In the genomic region with DNA sequence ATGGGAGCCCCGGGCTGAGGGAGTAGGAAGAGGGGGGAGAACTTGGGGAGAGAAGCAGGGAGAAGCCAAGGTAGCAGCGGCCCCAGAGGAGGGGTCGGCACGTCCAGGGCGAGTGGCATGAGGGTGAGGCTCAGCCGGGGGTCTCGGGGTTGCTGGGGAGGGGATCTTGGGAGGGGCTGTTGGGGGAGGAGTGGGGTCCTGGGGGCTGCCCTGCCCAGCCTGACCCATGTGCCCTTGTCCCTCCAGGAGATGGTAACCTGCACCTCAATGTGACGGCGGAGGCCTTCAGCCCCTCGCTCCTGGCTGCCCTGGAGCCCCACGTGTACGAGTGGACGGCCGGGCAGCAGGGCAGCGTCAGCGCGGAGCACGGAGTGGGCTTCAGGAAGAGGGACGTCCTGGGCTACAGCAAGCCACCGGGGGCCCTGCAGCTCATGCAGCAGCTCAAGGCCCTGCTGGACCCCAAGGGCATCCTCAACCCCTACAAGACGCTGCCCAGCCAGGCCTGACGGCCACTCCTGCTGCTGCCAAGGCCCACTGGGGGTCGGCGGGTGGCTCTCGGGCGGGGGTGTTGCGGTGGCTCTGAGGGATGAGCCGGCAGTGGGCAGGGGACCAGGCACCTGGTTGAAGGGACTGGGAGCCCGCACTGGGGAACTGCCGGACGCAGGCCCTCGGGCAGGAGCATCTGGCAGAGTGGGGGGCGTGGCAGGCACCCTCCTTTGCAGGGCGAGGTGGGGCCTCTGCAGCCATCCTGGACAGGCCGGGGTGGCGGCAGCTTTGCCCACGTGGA, we compare ENCODE assay signal across 21 cellular contexts. TPM values are rescaled to one million over a fixed set of nuclear protein-coding genes. Genes with fewer than 3 reads are reported as not detected.
DNase-seq lines count a peak whose midpoint lies in the region; ATAC-seq and TF ChIP-seq lines count a peak whose summit lies in the region.
"Had no signal": no experiment of that assay in that cellular context is flagged by ENCODE, and none has a peak within 500 bp of the region (broad histone marks: within the 10 kb centered on the region; RNA-seq: fewer than 3 reads in every experiment).

No MANE protein-coding gene starts in this region.

- BruUV-seq in A673 (replicated peaks; lab: Mats Ljungman, UMichigan), result no TSS peak

- peaks cover 2% of the 10 kb centered on the region for H3K36me3 Mint-ChIP-seq in type B pancreatic cell
- H3K36me3 Mint-ChIP-seq: activated naive CD8-positive, alpha-beta T cell treated with anti-CD3 and anti-CD28 coated beads for 36 hours had no signal

- intact Hi-C loops in cardiac septum (cut with DNase I), result no loop called here
- intact Hi-C loops in Right ventricle myocardium superior (cut with DNase I), result no loop called here
- intact Hi-C loops in A673 (cut with micrococcal nuclease; ENCODE audit: unreplicated experiment), result no loop called here

- DNase-seq in cardiac septum (ENCODE audit: low spot score) (peak; percentile 22), Right ventricle myocardium superior (no peak), islet precursor cell (peak; percentile 54), type B pancreatic cell (ENCODE audit: extremely low spot score, unreplicated experiment) (peak; percentile 68), A673 (ENCODE audit: low spot score) (no peak), SK-N-DZ (ENCODE audit: low spot score) (no peak)
- DNase-seq: activated CD4-positive, alpha-beta T cell treated with anti-CD3 and anti-CD28 coated beads for 36 hours; activated naive CD8-positive, alpha-beta T cell treated with anti-CD3 and anti-CD28 coated beads for 36 hours; colonic mucosa; foreskin keratinocyte; hypothalamus; IMR-90; left colon; NCI-H187; NCI-H226; retina had no signal

- CTCF ChIA-PET in HEK293 (lab: Yijun Ruan, JAX) (interaction anchor here (1.0 kb wide), 1 partner anchor 15 kb away, joined by 3 read pairs; no protein-coding TSS in a partner anchor), A673 (lab: Charles Lee) (no interaction called here)

- no peaks in the 10 kb centered on the region; the same call in 1 of the 2 replicates for H3K4me1 ChIP-seq in HEK293 (ENCODE audit: control insufficient read depth, insufficient read depth, low read length)
- peaks cover 21% of the 10 kb centered on the region for H3K4me1 ChIP-seq in A673 (ENCODE audit: insufficient read depth, low read length, poor library complexity, severe bottlenecking)
- H3K4me1 ChIP-seq: colonic mucosa, foreskin keratinocyte had no signal

- no peak overlapping the region for H3K4me3 Mint-ChIP-seq in type B pancreatic cell
- H3K4me3 Mint-ChIP-seq: activated CD4-positive, alpha-beta T cell treated with anti-CD3 and anti-CD28 coated beads for 36 hours; activated naive CD8-positive, alpha-beta T cell treated with anti-CD3 and anti-CD28 coated beads for 36 hours; stimulated activated naive CD8-positive, alpha-beta T cell treated with anti-CD3 and anti-CD28 coated beads, Interleukin-15, Interleukin-2, amounts not matched to agents 100 ng/mL and 50 ng/mL, for 24 hours had no signal

- TF ChIP-seq CTCF in HEK293 (tag by site-specific recombination; IDR thresholded peaks at IDR 0.05) (no peak), type B pancreatic cell (conservative IDR thresholded peaks at IDR 0.05) (no peak), A673 (conservative IDR thresholded peaks at IDR 0.05; ENCODE audit: low read depth, low read length) (no peak)

- H3K9me3 ChIP-seq in HEK293 (ENCODE audit: control insufficient read depth, insufficient read depth, low read depth, low read length) (no peaks in the 10 kb centered on the region), A673 (ENCODE audit: low read depth, low read length, poor library complexity, severe bottlenecking) (no peaks in the 10 kb centered on the region)
- H3K9me3 ChIP-seq: colonic mucosa had no signal

- ATAC-seq in Right ventricle myocardium superior (ENCODE audit: poor library complexity) (no peak), GM21529 (IDR thresholded peaks at IDR 0.05; ENCODE audit: unreplicated experiment) (no peak)
- ATAC-seq: activated CD4-positive, alpha-beta T cell treated with anti-CD3 and anti-CD28 coated beads for 36 hours; foreskin keratinocyte; left colon had no signal

- H3K36me3 ChIP-seq in HEK293 (ENCODE audit: control insufficient read depth in 2 of 2, insufficient read depth in 1 of 2, low read length in 2 of 2) (no peaks in the 10 kb centered on the region), A673 (ENCODE audit: insufficient read depth, low read length, poor library complexity, severe bottlenecking) (no peaks in the 10 kb centered on the region)
- H3K36me3 ChIP-seq: colonic mucosa had no signal

- no peaks in the 10 kb centered on the region for H3K27me3 Mint-ChIP-seq in type B pancreatic cell
- H3K27me3 Mint-ChIP-seq: activated CD4-positive, alpha-beta T cell treated with anti-CD3 and anti-CD28 coated beads for 36 hours; activated naive CD8-positive, alpha-beta T cell treated with anti-CD3 and anti-CD28 coated beads for 36 hours; stimulated activated naive CD8-positive, alpha-beta T cell treated with anti-CD3 and anti-CD28 coated beads, Interleukin-15, Interleukin-2, amounts not matched to agents 100 ng/mL and 50 ng/mL, for 24 hours had no signal

- H3K27ac Mint-ChIP-seq in type B pancreatic cell, result no peak overlapping the region
- H3K27ac Mint-ChIP-seq: activated CD4-positive, alpha-beta T cell treated with anti-CD3 and anti-CD28 coated beads for 36 hours; activated naive CD8-positive, alpha-beta T cell treated with anti-CD3 and anti-CD28 coated beads for 36 hours; stimulated activated naive CD8-positive, alpha-beta T cell treated with anti-CD3 and anti-CD28 coated beads, Interleukin-15, Interleukin-2, amounts not matched to agents 100 ng/mL and 50 ng/mL, for 24 hours had no signal

- POLR2A ChIA-PET in HEK293 (lab: Yijun Ruan, JAX) (no interaction called here), A673 (lab: Charles Lee; ENCODE audit: low non-redundant PET) (interaction anchor here (0.5 kb wide), 1 partner anchor 65 kb away, joined by 8 read pairs; no protein-coding TSS in a partner anchor)

- H3K4me3 ChIP-seq in HEK293 (ENCODE audit: low read depth, low read length) (no peak overlapping the region), A673 (ENCODE audit: low read depth, low read length, poor library complexity, severe bottlenecking) (no peak overlapping the region)
- H3K4me3 ChIP-seq: colonic mucosa had no signal

- no peaks in the 10 kb centered on the region for H3K9me3 Mint-ChIP-seq in type B pancreatic cell
- H3K9me3 Mint-ChIP-seq: activated naive CD8-positive, alpha-beta T cell treated with anti-CD3 and anti-CD28 coated beads for 36 hours; stimulated activated naive CD8-positive, alpha-beta T cell treated with anti-CD3 and anti-CD28 coated beads, Interleukin-15, Interleukin-2, amounts not matched to agents 100 ng/mL and 50 ng/mL, for 24 hours had no signal

- no peak overlapping the region for H3K27ac ChIP-seq in HEK293 (ENCODE audit: extremely low read depth, low read depth, low read length)
- no peak overlapping the region for H3K27ac ChIP-seq in A673 (ENCODE audit: low read depth, low read length, poor library complexity, severe bottlenecking)
- H3K27ac ChIP-seq: colonic mucosa, foreskin keratinocyte had no signal

- no peaks in the 10 kb centered on the region for H3K27me3 ChIP-seq in A673 (replicated peaks; ENCODE audit: insufficient read depth, low read depth, low read length, poor library complexity)
- H3K27me3 ChIP-seq: colonic mucosa had no signal

- peaks cover 24% of the 10 kb centered on the region for H3K4me1 Mint-ChIP-seq in type B pancreatic cell (ENCODE audit: unreplicated experiment)

TF ChIP-seq in HEK293, 187 proteins besides CTCF, POLR2A, EP300 and RAD21:
- TF ChIP-seq ZNF19 (tag by site-specific recombination; IDR thresholded peaks at IDR 0.05; ENCODE audit: low read depth), result no peak
- TF ChIP-seq KLF9 (tag by site-specific recombination; IDR thresholded peaks at IDR 0.05; ENCODE audit: low read depth), result 0 out of 2 replicates have a peak, but pooled peaks have one; percentile 30
- TF ChIP-seq GLIS2 (tag by site-specific recombination; IDR thresholded peaks at IDR 0.05), result peak; percentile 21; the same call in 1 of the 2 replicates
TF ChIP-seq in HEK293: peak in this region for 2.

RNA-seq across cellular contexts. Expression of a gene that starts 9.0 kb away (rescaled TPM):
- not detected for total RNA-seq in cardiac septum
- not detected for total RNA-seq in Right ventricle myocardium superior
- total RNA-seq in type B pancreatic cell (ENCODE audit: low replicate concordance), result 0.19 and 0.29 TPM in 2 replicates
- 5.0 and 5.3 TPM in 2 replicates for total RNA-seq in A673 (2021)
- 0.34 and 2.9 TPM in 2 replicates for polyA plus RNA-seq in SK-N-DZ (2014; cell fraction: cytosol; rRNA removed)
- polyA plus RNA-seq in SK-N-DZ (2014; cell fraction: nucleus; rRNA removed), result 3.1 and 5.4 TPM in 2 replicates
- total RNA-seq: foreskin keratinocyte, G401, IMR-90, urinary bladder had no signal
- polyA plus RNA-seq: foreskin keratinocyte, urinary bladder had no signal

RNA-seq across cellular contexts. Expression of a gene that starts 33.2 kb away (rescaled TPM):
- total RNA-seq in cardiac septum, result 15.7 TPM
- total RNA-seq in Right ventricle myocardium superior, result 19.0 TPM
- 17.3 and 36.0 TPM in 2 replicates for total RNA-seq in type B pancreatic cell (ENCODE audit: low replicate concordance)
- 30.7 and 44.3 TPM in 2 replicates for total RNA-seq in A673 (2021)
- 19.1 and 20.4 TPM in 2 replicates for polyA plus RNA-seq in SK-N-DZ (2014; cell fraction: cytosol; rRNA removed)
- polyA plus RNA-seq in SK-N-DZ (2014; cell fraction: nucleus; rRNA removed), result 84.9 and 94.0 TPM in 2 replicates

RNA-seq across cellular contexts. Expression of a gene that starts 41.3 kb away (rescaled TPM):
- total RNA-seq in cardiac septum (not detected), Right ventricle myocardium superior (not detected), type B pancreatic cell (ENCODE audit: low replicate concordance) (0.19 and 0.51 TPM in 2 replicates), A673 (2021) (38.5 and 48.4 TPM in 2 replicates)
- 63.5 and 81.6 TPM in 2 replicates for polyA plus RNA-seq in SK-N-DZ (2014; cell fraction: cytosol; rRNA removed)
- polyA plus RNA-seq in SK-N-DZ (2014; cell fraction: nucleus; rRNA removed), result 78.8 and 121 TPM in 2 replicates
- total RNA-seq: foreskin keratinocyte, G401, IMR-90 had no signal
- polyA plus RNA-seq: foreskin keratinocyte, IMR-90 had no signal

Comparison
In these comparisons a context has a peak if more than half of its experiments do, and no peak if none do; other contexts are left out.
1. DNase-seq: peak in cardiac septum (single experiment), islet precursor cell (single experiment) and type B pancreatic cell (single experiment); none in Right ventricle myocardium superior (single experiment), A673 (single experiment) and SK-N-DZ (single experiment).
2. RNA of a gene that starts 41.3 kb away (total RNA-seq): 38.5 to 48.4 TPM in A673; 0.19 to 0.51 TPM in type B pancreatic cell, not detected in Right ventricle myocardium superior (single experiment) and not detected in cardiac septum (single experiment); every median in the first group is over 10 times any median in the second.